Comparison of ENCODE assay signal across 25 cellular contexts in the genomic region with DNA sequence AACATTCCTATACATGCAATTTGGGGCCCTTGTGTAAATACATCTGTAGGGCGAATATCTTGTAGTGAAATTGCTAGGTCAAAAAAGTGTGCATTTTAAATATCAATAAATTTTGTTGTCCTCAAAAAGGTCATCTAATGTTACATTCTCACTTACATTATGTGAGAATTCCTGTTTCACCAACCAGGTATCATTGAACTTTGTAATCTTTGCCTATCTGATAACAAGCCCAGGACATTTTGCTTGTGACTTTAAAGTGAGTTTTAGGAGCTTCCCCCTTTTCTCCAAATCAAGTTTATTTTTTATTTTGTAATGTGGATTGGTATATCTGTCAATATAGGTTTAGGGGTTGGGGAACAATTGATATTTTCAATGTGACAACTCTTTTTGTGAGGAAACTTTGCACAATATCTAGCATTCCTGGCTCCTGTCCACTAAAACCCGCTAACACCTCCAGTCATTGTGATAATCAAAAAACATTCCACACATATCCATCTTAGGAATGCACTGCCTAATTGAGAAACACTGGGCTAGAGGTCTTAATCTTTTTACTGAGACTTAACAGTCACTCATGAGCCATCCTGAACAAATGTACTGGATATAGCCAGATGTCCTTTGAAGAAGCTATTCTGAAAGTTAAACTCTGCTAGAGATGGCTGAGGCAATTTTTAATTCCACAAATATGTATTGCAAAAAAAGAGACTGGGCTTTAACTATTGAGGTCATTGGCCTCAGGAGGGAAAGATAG.
DNase-seq lines count a peak whose midpoint lies in the region; ATAC-seq, FAIRE-seq and TF ChIP-seq lines count a peak whose summit lies in the region.
"Had no signal": no experiment of that assay in that cellular context is flagged by ENCODE, and none has a peak within 500 bp of the region (broad histone marks: within the 10 kb centered on the region; RNA-seq: fewer than 3 reads in every experiment).

No MANE protein-coding gene starts in this region.

- H4K20me1 ChIP-seq in HepG2 (ENCODE audit: insufficient read depth, low read length), result no peaks in the 10 kb centered on the region
- H4K20me1 ChIP-seq in mammary epithelial cell (ENCODE audit: insufficient read depth, low read length), result no peaks in the 10 kb centered on the region

- FAIRE-seq in HepG2 (lab: Jason Lieb, UNC), result no peak

- POLR2A ChIA-PET in HepG2 (lab: Yijun Ruan, JAX), result no interaction called here

- TF ChIP-seq RAD21 in liver (IDR thresholded peaks at IDR 0.05) (peak in 1 of 2 donors; percentile 7), HepG2 (CRISPR knock-in tag; IDR thresholded peaks at IDR 0.05) (no peak)

- no peak for ATAC-seq in HepG2
- ATAC-seq in foreskin keratinocyte, result no peak
- ATAC-seq in HG03108 (IDR thresholded peaks at IDR 0.05; ENCODE audit: unreplicated experiment), result no peak
- ATAC-seq: A549, PC-3, sciatic nerve had no signal

- TF ChIP-seq CTCF in liver (IDR thresholded peaks at IDR 0.05; ENCODE audit: low read depth, low read length, missing input control) (no peak), HepG2 (CRISPR knock-in tag; IDR thresholded peaks at IDR 0.05) (no peak), mammary epithelial cell (conservative IDR thresholded peaks at IDR 0.05 in 1 of 2, IDR thresholded peaks at IDR 0.05 in 1 of 2; ENCODE audit: extremely low read depth in 1 of 2, insufficient read depth in 1 of 2, low read depth in 1 of 2, low read length in 2 of 2) (no peak), foreskin keratinocyte (conservative IDR thresholded peaks at IDR 0.05) (no peak)

- no peaks in the 10 kb centered on the region for H3K79me2 ChIP-seq in HepG2 (ENCODE audit: insufficient read depth, low read length)
- H3K79me2 ChIP-seq in mammary epithelial cell (ENCODE audit: insufficient read depth, low read length), result no peaks in the 10 kb centered on the region

- H2AFZ ChIP-seq in HepG2 (ENCODE audit: low read length) (no peak overlapping the region), mammary epithelial cell (ENCODE audit: low read depth, low read length) (no peak overlapping the region)

- no peak for TF ChIP-seq POLR2A in HepG2 (IDR thresholded peaks at IDR 0.05; ENCODE audit: insufficient read depth in 1 of 2, low read depth in 2 of 2, low read length in 2 of 2)

- DNase-seq in HepG2 (ENCODE audit: low spot score) (no peak), mammary epithelial cell (peak; percentile 54), foreskin keratinocyte (peak; percentile 61 to 79), stromal cell of bone marrow (ENCODE audit: low read depth) (peak; percentile 12), H4 (ENCODE audit: low spot score) (no peak)
- DNase-seq in stimulated activated naive CD4-positive, alpha-beta T cell treated with Interleukin-2 at 50 U/mL for 16 hours (lab: John Stamatoyannopoulos, UW), result no peak
- DNase-seq: activated effector memory CD4-positive, alpha-beta T cell treated with anti-CD3 and anti-CD28 coated beads, Interleukin-2, amount 50 U/mL, for 16 hours; anterior cingulate cortex; CD4-positive, alpha-beta memory T cell; DMS79; erythroblast; MV-4-11; NCI-H187 treated with DMSO at 0.1 percent for 48 hours; NCI-H526 treated with DMSO at 0.1 percent for 48 hours; nucleus accumbens; PC-3; stimulated activated CD4-positive, alpha-beta T cell treated with anti-CD3 and anti-CD28 coated beads, Interleukin-1b, Interleukin-23, amount 100 ng/mL, for 48 hours; T1000; uterus had no signal

- H3K27ac ChIP-seq in liver (ENCODE audit: low read depth in 1 of 2, low read length in 2 of 2) (no peak overlapping the region), HepG2 (ENCODE audit: extremely low read length, insufficient read depth, low read length) (no peak overlapping the region), mammary epithelial cell (ENCODE audit: insufficient read depth, low read depth, low read length) (no peak overlapping the region), foreskin keratinocyte (no peak overlapping the region)
- H3K27ac ChIP-seq: A549, coronary artery, SK-N-MC, uterus had no signal

- BruUV-seq in HepG2 (replicated peaks; lab: Mats Ljungman, UMichigan) (no TSS peak), mammary epithelial cell (replicated peaks; lab: Mats Ljungman, UMichigan) (no TSS peak)

- 44% methylated on average over 2 of the region's 2 CpGs for WGBS in liver
- 2% methylated on average over 2 of the region's 2 CpGs for WGBS in HepG2 (ENCODE audit: low lambda C conversion rate)
- WGBS in mammary epithelial cell (ENCODE audit: low coverage, missing lambda C conversion rate), result 46% methylated on average over 2 of the region's 2 CpGs

- in situ Hi-C loops in HepG2 (cut with HindIII; ENCODE audit: extremely low pct_ligation_motif_present, low pct_unique_long_range_greater_than_20kb), result no loop called here
- in situ Hi-C loops in mammary epithelial cell (cut with MboI; ENCODE audit: low sequenced_read_pairs in 2 of 2), result no loop called here

- TF ChIP-seq EP300 in HepG2 (IDR thresholded peaks at IDR 0.05; ENCODE audit: low read depth in 2 of 2, low read length in 2 of 2) (no peak), HepG2 (CRISPR knock-in tag; IDR thresholded peaks at IDR 0.05; ENCODE audit: borderline replicate concordance) (no peak)

- H3K4me1 ChIP-seq in liver (ENCODE audit: control insufficient read depth in 4 of 4, insufficient read depth in 4 of 4, low read length in 3 of 4), result peaks cover 3 to 30% (median 14%) of the 10 kb centered on the region in 4 donors
- H3K4me1 ChIP-seq in HepG2 (ENCODE audit: insufficient read depth, low read length), result no peaks in the 10 kb centered on the region
- H3K4me1 ChIP-seq in mammary epithelial cell (ENCODE audit: insufficient read depth, low read length), result no peaks in the 10 kb centered on the region
- no peaks in the 10 kb centered on the region for H3K4me1 ChIP-seq in foreskin keratinocyte
- H3K4me1 ChIP-seq: A549, uterus had no signal

- H3K27me3 ChIP-seq in liver (ENCODE audit: control insufficient read depth in 4 of 4, insufficient read depth in 4 of 4, low read length in 3 of 4) (no peaks in the 10 kb centered on the region), HepG2 (ENCODE audit: control insufficient read depth in 1 of 2, insufficient read depth in 2 of 2, low read length in 2 of 2) (no peaks in the 10 kb centered on the region; a peak in 1 of 5 replicates), mammary epithelial cell (ENCODE audit: insufficient read depth, low read length) (no peaks in the 10 kb centered on the region), foreskin keratinocyte (no peaks in the 10 kb centered on the region)
- H3K27me3 ChIP-seq: uterus had no signal

- no peaks in the 10 kb centered on the region for H3K36me3 ChIP-seq in liver (ENCODE audit: control insufficient read depth in 4 of 4, insufficient read depth in 3 of 4, low read depth in 1 of 4, low read length in 3 of 4)
- no peaks in the 10 kb centered on the region for H3K36me3 ChIP-seq in HepG2 (replicated peaks in 1 of 2; ENCODE audit: control insufficient read depth in 1 of 2, insufficient read depth in 2 of 2, low read length in 2 of 2)
- no peaks in the 10 kb centered on the region for H3K36me3 ChIP-seq in mammary epithelial cell (ENCODE audit: insufficient read depth, low read length)
- H3K36me3 ChIP-seq: uterus had no signal

- intact Hi-C loops in HepG2 (cut with micrococcal nuclease; ENCODE audit: unreplicated experiment) (no loop called here), mammary epithelial cell (cut with micrococcal nuclease) (no loop called here)

- no peak overlapping the region for H3K9ac ChIP-seq in liver (ENCODE audit: low read depth in 1 of 2, low read length in 2 of 2)
- no peak overlapping the region for H3K9ac ChIP-seq in HepG2 (ENCODE audit: insufficient read depth, low read depth, low read length)
- H3K9ac ChIP-seq in mammary epithelial cell (ENCODE audit: insufficient read depth, low read length), result no peak overlapping the region

- no peak overlapping the region for H3K4me3 ChIP-seq in liver (ENCODE audit: low read depth in 1 of 3, low read length in 3 of 3)
- no peak overlapping the region for H3K4me3 ChIP-seq in HepG2 (replicated peaks in 1 of 3; ENCODE audit: insufficient read depth in 1 of 3, low read depth in 2 of 3, low read length in 3 of 3)
- no peak overlapping the region for H3K4me3 ChIP-seq in mammary epithelial cell (replicated peaks in 1 of 3; ENCODE audit: insufficient read depth in 1 of 3, low read depth in 2 of 3, low read length in 3 of 3)
- H3K4me3 ChIP-seq: A549, coronary artery, SK-N-MC, uterus had no signal

- CTCF ChIA-PET in HepG2 (lab: Yijun Ruan, JAX; ENCODE audit: low intra/inter-chr PET ratio, low total read pairs) (no interaction called here), mammary epithelial cell (lab: Charles Lee; ENCODE audit: low non-redundant PET) (no interaction called here)

- dilution Hi-C loops in mammary epithelial cell (cut with HindIII; ENCODE audit: low sequenced_read_pairs), result no loop called here

- no peak overlapping the region for H3K4me2 ChIP-seq in HepG2 (ENCODE audit: low read depth, low read length)
- H3K4me2 ChIP-seq in mammary epithelial cell (ENCODE audit: insufficient read depth, low read depth, low read length), result peak overlapping the region; percentile 0
- H3K4me2 ChIP-seq: A549 had no signal

- H3K9me3 ChIP-seq in liver (ENCODE audit: control insufficient read depth in 4 of 4, low read length in 3 of 4) (no peaks in the 10 kb centered on the region), HepG2 (ENCODE audit: low read length) (no peaks in the 10 kb centered on the region), mammary epithelial cell (replicated peaks; ENCODE audit: insufficient read depth, low read length) (no peaks in the 10 kb centered on the region)
- H3K9me3 ChIP-seq: A549, uterus had no signal

TF ChIP-seq in liver, 16 proteins besides CTCF, POLR2A, EP300 and RAD21 (continues in another document):
- no peak for TF ChIP-seq SP1 (IDR thresholded peaks at IDR 0.05)
- peak; percentile 24 for TF ChIP-seq YY1 (IDR thresholded peaks at IDR 0.05)
- TF ChIP-seq NR2F2 (IDR thresholded peaks at IDR 0.05), result no peak
- no peak for TF ChIP-seq GABPA (IDR thresholded peaks at IDR 0.05 in 1 of 2, conservative IDR thresholded peaks at IDR 0.05 in 1 of 2)
- no peak for TF ChIP-seq HNF4G (IDR thresholded peaks at IDR 0.05)

Comparison
In these comparisons a context has a peak if more than half of its experiments do, and no peak if none do; other contexts are left out.
1. DNase-seq: peak in mammary epithelial cell (single experiment), foreskin keratinocyte (2 of 2) and stromal cell of bone marrow (single experiment); none in HepG2 (single experiment), stimulated activated naive CD4-positive, alpha-beta T cell treated with Interleukin-2 at 50 U/mL for 16 hours (single experiment) and H4 (single experiment).